Comparison of ENCODE assay signal across 8 cellular contexts in the genomic region with DNA sequence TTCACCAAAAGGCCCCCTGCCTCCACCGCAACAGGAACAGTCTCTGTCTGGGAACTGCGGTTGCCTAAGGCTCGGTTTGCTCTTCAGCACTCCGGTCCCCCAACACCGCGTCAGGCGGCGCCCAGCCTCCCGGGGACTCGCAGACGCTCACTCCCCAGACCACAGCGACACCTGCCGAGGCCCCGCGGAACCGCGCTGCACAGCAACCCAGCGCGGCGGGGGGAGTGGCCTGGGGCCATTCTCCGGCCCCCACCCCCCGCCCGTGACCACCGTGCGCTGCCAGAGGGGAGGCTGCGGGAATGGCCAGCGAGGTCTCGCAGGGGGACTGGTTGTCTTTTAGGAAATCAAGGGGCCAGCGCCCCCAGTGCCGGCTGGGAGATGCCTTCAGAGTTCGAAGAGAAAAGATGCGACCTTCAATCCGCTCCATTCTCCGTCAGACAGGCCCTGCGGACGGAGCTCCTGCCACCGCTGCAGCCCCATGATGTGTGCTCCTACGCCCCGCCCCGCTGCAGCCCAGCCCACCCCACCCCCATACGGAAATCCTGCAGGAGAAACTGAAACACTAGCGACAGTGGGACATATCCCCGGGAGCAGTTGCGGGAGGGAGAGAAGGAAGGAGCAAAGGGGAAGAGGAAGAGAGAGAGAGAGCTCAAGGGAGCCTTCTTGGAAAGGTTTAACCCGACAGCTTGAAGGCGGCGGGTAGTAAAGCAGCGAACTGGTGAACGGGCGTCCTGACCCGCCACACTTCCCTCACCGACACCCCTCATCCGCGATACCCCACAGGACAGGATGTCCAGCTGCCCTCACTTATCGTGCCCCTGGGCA.
DNase-seq lines count a peak whose midpoint lies in the region; ATAC-seq and TF ChIP-seq lines count a peak whose summit lies in the region.

No MANE protein-coding gene starts in this region.

- H3K9me3 ChIP-seq in HUES64 (ENCODE audit: insufficient read depth, low read depth, low read length): no peaks in the 10 kb centered on the region; the same call in 1 of the 2 replicates
- H3K9me3 ChIP-seq in PC-3 (ENCODE audit: low read length): no peaks in the 10 kb centered on the region

- WGBS in HUES64: under 1% methylated on average over 55 of the region's 55 CpGs

- TF ChIP-seq CTCF in PC-3 (conservative IDR thresholded peaks at IDR 0.05; ENCODE audit: low read depth, low read length): peak; percentile 89
- TF ChIP-seq CTCF in fibroblast of mammary gland (conservative IDR thresholded peaks at IDR 0.05; ENCODE audit: control insufficient read depth, insufficient read depth, low read depth, low read length): peak; percentile 62
- peak; percentile 97 for TF ChIP-seq CTCF in natural killer cell (IDR thresholded peaks at IDR 0.05)

- H3K9me2 ChIP-seq in PC-3 (replicated peaks; ENCODE audit: low read length): no peaks in the 10 kb centered on the region

- H3K36me3 ChIP-seq in HUES64 (ENCODE audit: insufficient read depth, low read length) (no peaks in the 10 kb centered on the region), PC-3 (ENCODE audit: low read depth, low read length) (no peaks in the 10 kb centered on the region)

- peak overlapping the region; percentile 25; the same call in 1 of the 2 replicates for H3K27ac ChIP-seq in HUES64 (ENCODE audit: low read depth, low read length)
- no peak overlapping the region for H3K27ac ChIP-seq in PC-3 (ENCODE audit: low read length)

- H3K4me2 ChIP-seq in PC-3 (ENCODE audit: low read length): peak overlapping the region; percentile 91

- intact Hi-C loops in PC-3 (cut with micrococcal nuclease) (loop anchor here (1.0 to 10.0 kb wide), 5 partner anchors 82 to 827 kb away; no protein-coding TSS in a partner anchor), natural killer cell (cut with micrococcal nuclease) (loop anchor here (5.0 kb wide), 1 partner anchor 826 kb away; no protein-coding TSS in a partner anchor)

- H3K27ac Mint-ChIP-seq in natural killer cell: peak overlapping the region; percentile 41 to 82
- peak overlapping the region; percentile 88 for H3K27ac Mint-ChIP-seq in stimulated activated naive B cell treated with anti-CD40 and anti-IgM and Interleukin-4, amounts not matched to agents 10 μg/mL and 1 μg/mL and 100 μg/mL, for 72 hours

- peaks cover 15 to 30% of the 10 kb centered on the region in 2 donors for H3K27me3 Mint-ChIP-seq in natural killer cell (ENCODE audit: low read depth in 2 of 2)
- peaks cover 14% of the 10 kb centered on the region in 2 donors for H3K27me3 Mint-ChIP-seq in stimulated activated naive B cell treated with anti-CD40 and anti-IgM and Interleukin-4, amounts not matched to agents 10 μg/mL and 1 μg/mL and 100 μg/mL, for 72 hours

- H3K9ac ChIP-seq in HUES64 (ENCODE audit: low read depth, low read length): peak overlapping the region; percentile 43; the same call in 1 of the 2 replicates
- peak overlapping the region; percentile 64 for H3K9ac ChIP-seq in PC-3 (ENCODE audit: low read length)

- H3K36me3 Mint-ChIP-seq in natural killer cell: no peaks in the 10 kb centered on the region
- no peaks in the 10 kb centered on the region for H3K36me3 Mint-ChIP-seq in stimulated activated naive B cell treated with anti-CD40 and anti-IgM and Interleukin-4, amounts not matched to agents 10 μg/mL and 1 μg/mL and 100 μg/mL, for 72 hours

- H4K20me1 ChIP-seq in PC-3 (ENCODE audit: low read length): no peaks in the 10 kb centered on the region

- H3K4me3 ChIP-seq in HUES64 (ENCODE audit: low read length) (peak overlapping the region; percentile 67), PC-3 (ENCODE audit: low read length) (peak overlapping the region; percentile 77), fibroblast of mammary gland (ENCODE audit: control insufficient read depth, low read depth, low read length) (peak overlapping the region; percentile 51)

- H3F3A ChIP-seq in PC-3 (ENCODE audit: low read length, unreplicated experiment): no peaks in the 10 kb centered on the region

- H3K79me2 ChIP-seq in PC-3 (ENCODE audit: low read length): no peaks in the 10 kb centered on the region

- POLR2A ChIA-PET in PC-3 (lab: Charles Lee; ENCODE audit: unreplicated experiment): interaction anchor here (0.6 kb wide), 1 partner anchor 183 kb away, joined by 4 read pairs; no protein-coding TSS in a partner anchor

- H3K4me3 Mint-ChIP-seq in natural killer cell: peak overlapping the region; percentile 90
- H3K4me3 Mint-ChIP-seq in stimulated activated naive B cell treated with anti-CD40 and anti-IgM and Interleukin-4, amounts not matched to agents 10 μg/mL and 1 μg/mL and 100 μg/mL, for 72 hours: peak overlapping the region; percentile 83 to 92

- no peaks in the 10 kb centered on the region for H3K9me3 Mint-ChIP-seq in natural killer cell
- H3K9me3 Mint-ChIP-seq in stimulated activated naive B cell treated with anti-CD40 and anti-IgM and Interleukin-4, amounts not matched to agents 10 μg/mL and 1 μg/mL and 100 μg/mL, for 72 hours: no peaks in the 10 kb centered on the region

- H2AFZ ChIP-seq in PC-3 (ENCODE audit: low read length): peak overlapping the region; percentile 96

- BruUV-seq in PC-3 (replicated peaks; lab: Mats Ljungman, UMichigan): no TSS peak

- ATAC-seq in GM21526 (IDR thresholded peaks at IDR 0.05; ENCODE audit: low FRiP score, unreplicated experiment) (peak; percentile 99), PC-3 (peak; percentile 95), natural killer cell (peak; percentile 97 to 98 (median 98))
- peak; percentile 96 to 98 for ATAC-seq in stimulated activated naive B cell treated with anti-CD40 and anti-IgM and Interleukin-4, amounts not matched to agents 10 μg/mL and 1 μg/mL and 100 μg/mL, for 72 hours (replicated peaks)

- DNase-seq in DMS 273 (lab: John Stamatoyannopoulos, UW; ENCODE audit: unreplicated experiment) (peak; percentile 97), PC-3 (peak; percentile 79), fibroblast of mammary gland (ENCODE audit: low read depth) (peak; percentile 59), natural killer cell (peak; percentile 84)
- DNase-seq in activated T-helper 1 cell treated with anti-CD3 and anti-CD28 coated beads, Interleukin-2, amount 50 U/mL, for 16 hours (ENCODE audit: low read depth in 1 of 2, low spot score in 1 of 2): peak; percentile 58 to 70
- DNase-seq in stimulated activated naive B cell treated with anti-CD40 and anti-IgM and Interleukin-4, amounts not matched to agents 10 μg/mL and 1 μg/mL and 100 μg/mL, for 72 hours: peak; percentile 90

- H3K4me1 ChIP-seq in HUES64 (ENCODE audit: insufficient read depth, low read length) (peaks cover 9% of the 10 kb centered on the region; the same call in 1 of the 2 replicates), PC-3 (ENCODE audit: insufficient read depth, low read length) (peaks cover 11% of the 10 kb centered on the region; the same call in 1 of the 2 replicates)

- peaks cover 13% of the 10 kb centered on the region for H3K27me3 ChIP-seq in HUES64 (ENCODE audit: insufficient read depth, low read length)
- peaks cover 12% of the 10 kb centered on the region for H3K27me3 ChIP-seq in PC-3 (ENCODE audit: low read length)

- H3K4me1 Mint-ChIP-seq in natural killer cell: peaks cover 8 to 24% of the 10 kb centered on the region in 2 donors
- peaks cover 6 to 13% of the 10 kb centered on the region in 2 donors for H3K4me1 Mint-ChIP-seq in stimulated activated naive B cell treated with anti-CD40 and anti-IgM and Interleukin-4, amounts not matched to agents 10 μg/mL and 1 μg/mL and 100 μg/mL, for 72 hours

- CTCF ChIA-PET in PC-3 (lab: Charles Lee): interaction anchor here (0.5 to 1.8 kb wide), 8 partner anchors 9 to 829 kb away, joined by 3 to 9 read pairs (median 4); no protein-coding TSS in a partner anchor
